In the genomic region with DNA sequence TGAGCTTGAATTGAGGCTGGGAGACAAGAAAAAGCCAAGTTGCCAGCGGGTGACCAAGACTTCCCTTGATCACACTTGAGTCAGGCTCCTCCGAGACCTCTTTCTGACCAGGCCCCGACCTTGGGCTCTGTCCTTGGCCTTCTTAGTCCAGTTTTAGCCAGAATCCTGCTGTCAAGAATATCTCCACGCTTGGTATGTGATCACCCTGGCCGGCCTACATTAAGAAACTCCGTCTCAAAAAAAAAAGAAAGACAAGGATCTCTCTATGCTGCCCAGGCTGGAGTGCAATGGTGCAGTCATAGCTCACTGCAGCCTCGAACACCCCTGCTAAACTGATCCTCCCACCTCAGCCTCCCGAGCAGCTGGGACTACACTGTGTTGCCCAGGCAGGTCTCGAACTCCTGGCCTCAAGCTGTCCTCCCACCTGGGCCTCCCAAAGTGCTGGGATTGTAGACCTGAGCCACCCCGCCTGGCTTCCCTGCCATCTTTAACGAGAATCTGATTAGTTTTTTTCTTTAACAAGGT, we compare ENCODE assay signal across 8 cellular contexts. TPM values are rescaled to one million over a fixed set of nuclear protein-coding genes. Genes with fewer than 3 reads are reported as not detected.
DNase-seq lines count a peak whose midpoint lies in the region; FAIRE-seq and TF ChIP-seq lines count a peak whose summit lies in the region.

No MANE protein-coding gene starts in this region.

- no peaks in the 10 kb centered on the region for H3K79me2 ChIP-seq in SU-DHL-6 (ENCODE audit: insufficient read depth, low read length)

- H3K4me3 ChIP-seq in GM12865 (ENCODE audit: low read depth, low read length): peak overlapping the region; percentile 81
- H3K4me3 ChIP-seq in SU-DHL-6 (ENCODE audit: insufficient read depth, low read length, poor library complexity, severe bottlenecking): no peak overlapping the region
- peak overlapping the region; percentile 72 for H3K4me3 ChIP-seq in fibroblast of the aortic adventitia (ENCODE audit: low read depth, low read length)
- H3K4me3 ChIP-seq in skeletal muscle cell (ENCODE audit: low read depth, low read length): peak overlapping the region; percentile 68

- no peak for DNase-seq in GM12865 (ENCODE audit: low read depth)
- DNase-seq in fibroblast of the aortic adventitia (ENCODE audit: low read depth): no peak
- DNase-seq in skeletal muscle cell (ENCODE audit: low read depth): no peak
- DNase-seq in stimulated activated naive CD4-positive, alpha-beta T cell (lab: John Stamatoyannopoulos, UW): no peak
- DNase-seq in stimulated activated naive CD4-positive, alpha-beta T cell treated with Interleukin-2 at 50 U/mL for 16 hours (lab: John Stamatoyannopoulos, UW): no peak
- DNase-seq in GM19239 (ENCODE audit: insufficient read length, low spot score): no peak
- DNase-seq in DMS79 (lab: John Stamatoyannopoulos, UW): no peak

- no peaks in the 10 kb centered on the region for H3K36me3 ChIP-seq in SU-DHL-6 (ENCODE audit: low read length)

- H3K9me2 ChIP-seq in SU-DHL-6 (replicated peaks; ENCODE audit: insufficient read depth, low read length): no peaks in the 10 kb centered on the region

- no peaks in the 10 kb centered on the region for H3K9me3 ChIP-seq in SU-DHL-6 (ENCODE audit: insufficient read depth, low read length)

- no peaks in the 10 kb centered on the region for H4K20me1 ChIP-seq in SU-DHL-6 (ENCODE audit: low read depth, low read length)

- no peak overlapping the region for H3K27ac ChIP-seq in SU-DHL-6 (ENCODE audit: low read depth, low read length)

- FAIRE-seq in GM19239 (lab: Jason Lieb, UNC): no peak

- H3F3A ChIP-seq in SU-DHL-6 (ENCODE audit: insufficient read depth): no peaks in the 10 kb centered on the region

- TF ChIP-seq CTCF in GM12865 (IDR thresholded peaks at IDR 0.05; ENCODE audit: insufficient read depth, low read depth, low read length, missing control alignments) (no peak), SU-DHL-6 (IDR thresholded peaks at IDR 0.05; ENCODE audit: insufficient read depth, low read length, poor library complexity, severe bottlenecking) (no peak), fibroblast of the aortic adventitia (IDR thresholded peaks at IDR 0.05; ENCODE audit: insufficient read depth, low read length) (no peak)

- H2AFZ ChIP-seq in SU-DHL-6 (ENCODE audit: low read depth, low read length, severe bottlenecking): peak overlapping the region; percentile 99

- H3K27me3 ChIP-seq in SU-DHL-6 (ENCODE audit: low read length): no peaks in the 10 kb centered on the region

- peak overlapping the region; percentile 77; the same call in 1 of the 2 replicates for H3K9ac ChIP-seq in SU-DHL-6 (ENCODE audit: low read length)

- peak overlapping the region; percentile 81 for H3K4me2 ChIP-seq in SU-DHL-6 (ENCODE audit: low read depth, low read length, poor library complexity, severe bottlenecking)

RNA-seq across cellular contexts. Expression of a gene that starts 1.0 kb away (rescaled TPM):
- total RNA-seq in fibroblast of the aortic adventitia (ENCODE audit: low replicate concordance): 3.7 and 20.1 TPM in 2 replicates
